8 cellular contexts compared by ENCODE assay signal in the genomic region with DNA sequence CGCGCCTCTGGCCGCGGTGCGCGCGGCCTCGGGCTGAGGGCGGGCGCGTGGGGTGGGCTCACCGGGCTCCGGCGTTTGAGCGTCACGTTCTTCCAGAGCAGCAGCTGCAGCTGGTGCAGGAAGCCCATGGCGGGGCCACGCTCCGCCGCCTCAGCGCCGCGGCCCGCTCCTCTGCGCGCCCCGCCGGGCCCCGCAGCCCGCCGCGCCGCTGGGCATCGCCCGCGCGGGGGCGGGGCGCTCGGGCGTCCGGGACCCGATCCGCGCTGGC. TPM values are rescaled to one million over a fixed set of nuclear protein-coding genes. Genes with fewer than 3 reads are reported as not detected.
A peak's percentile ranks its signal among the peaks of the same experiment; 100 is the strongest.
DNase-seq lines count a peak whose midpoint lies in the region; ATAC-seq and TF ChIP-seq lines count a peak whose summit lies in the region.

A gene with protein sequence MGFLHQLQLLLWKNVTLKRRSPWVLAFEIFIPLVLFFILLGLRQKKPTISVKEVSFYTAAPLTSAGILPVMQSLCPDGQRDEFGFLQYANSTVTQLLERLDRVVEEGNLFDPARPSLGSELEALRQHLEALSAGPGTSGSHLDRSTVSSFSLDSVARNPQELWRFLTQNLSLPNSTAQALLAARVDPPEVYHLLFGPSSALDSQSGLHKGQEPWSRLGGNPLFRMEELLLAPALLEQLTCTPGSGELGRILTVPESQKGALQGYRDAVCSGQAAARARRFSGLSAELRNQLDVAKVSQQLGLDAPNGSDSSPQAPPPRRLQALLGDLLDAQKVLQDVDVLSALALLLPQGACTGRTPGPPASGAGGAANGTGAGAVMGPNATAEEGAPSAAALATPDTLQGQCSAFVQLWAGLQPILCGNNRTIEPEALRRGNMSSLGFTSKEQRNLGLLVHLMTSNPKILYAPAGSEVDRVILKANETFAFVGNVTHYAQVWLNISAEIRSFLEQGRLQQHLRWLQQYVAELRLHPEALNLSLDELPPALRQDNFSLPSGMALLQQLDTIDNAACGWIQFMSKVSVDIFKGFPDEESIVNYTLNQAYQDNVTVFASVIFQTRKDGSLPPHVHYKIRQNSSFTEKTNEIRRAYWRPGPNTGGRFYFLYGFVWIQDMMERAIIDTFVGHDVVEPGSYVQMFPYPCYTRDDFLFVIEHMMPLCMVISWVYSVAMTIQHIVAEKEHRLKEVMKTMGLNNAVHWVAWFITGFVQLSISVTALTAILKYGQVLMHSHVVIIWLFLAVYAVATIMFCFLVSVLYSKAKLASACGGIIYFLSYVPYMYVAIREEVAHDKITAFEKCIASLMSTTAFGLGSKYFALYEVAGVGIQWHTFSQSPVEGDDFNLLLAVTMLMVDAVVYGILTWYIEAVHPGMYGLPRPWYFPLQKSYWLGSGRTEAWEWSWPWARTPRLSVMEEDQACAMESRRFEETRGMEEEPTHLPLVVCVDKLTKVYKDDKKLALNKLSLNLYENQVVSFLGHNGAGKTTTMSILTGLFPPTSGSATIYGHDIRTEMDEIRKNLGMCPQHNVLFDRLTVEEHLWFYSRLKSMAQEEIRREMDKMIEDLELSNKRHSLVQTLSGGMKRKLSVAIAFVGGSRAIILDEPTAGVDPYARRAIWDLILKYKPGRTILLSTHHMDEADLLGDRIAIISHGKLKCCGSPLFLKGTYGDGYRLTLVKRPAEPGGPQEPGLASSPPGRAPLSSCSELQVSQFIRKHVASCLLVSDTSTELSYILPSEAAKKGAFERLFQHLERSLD (N-terminal part only) (minus strand): TSS at position 225 of the 268 bp plus-strand sequence. CDS start 97 bp downstream, at position 128.

- H3K27ac ChIP-seq in SU-DHL-6 (ENCODE audit: low read depth, low read length): no peak within 1 kb of the TSS

- no peaks in the 10 kb centered on the region for H3K27me3 ChIP-seq in SU-DHL-6 (ENCODE audit: low read length)

- H3F3A ChIP-seq in SU-DHL-6 (ENCODE audit: insufficient read depth): no peaks in the 10 kb centered on the region

- no peaks in the 10 kb centered on the region for H3K9me3 ChIP-seq in SU-DHL-6 (ENCODE audit: insufficient read depth, low read length)

- peak within 1 kb of the TSS; percentile 54; the same call in 1 of the 2 replicates for H3K9ac ChIP-seq in SU-DHL-6 (ENCODE audit: low read length)

- H2AFZ ChIP-seq in SU-DHL-6 (ENCODE audit: low read depth, low read length, severe bottlenecking): peak within 1 kb of the TSS; percentile 59

- H3K9me2 ChIP-seq in SU-DHL-6 (replicated peaks; ENCODE audit: insufficient read depth, low read length): no peaks in the 10 kb centered on the region

- peak within 1 kb of the TSS; percentile 85 for H3K4me2 ChIP-seq in SU-DHL-6 (ENCODE audit: low read depth, low read length, poor library complexity, severe bottlenecking)

- H3K4me3 ChIP-seq in GM12875 (ENCODE audit: low read depth, low read length): peak within 1 kb of the TSS; percentile 43
- H3K4me3 ChIP-seq in SU-DHL-6 (ENCODE audit: insufficient read depth, low read length, poor library complexity, severe bottlenecking): peak within 1 kb of the TSS; percentile 54
- H3K4me3 ChIP-seq in fibroblast of the aortic adventitia (ENCODE audit: low read depth, low read length): peak within 1 kb of the TSS; percentile 68

- no peaks in the 10 kb centered on the region for H3K36me3 ChIP-seq in SU-DHL-6 (ENCODE audit: low read length)

- H3K79me2 ChIP-seq in SU-DHL-6 (ENCODE audit: insufficient read depth, low read length): no peaks in the 10 kb centered on the region

- no peak for ATAC-seq in omental fat pad (ENCODE audit: low FRiP score)

- TF ChIP-seq CTCF in GM12875 (IDR thresholded peaks at IDR 0.05; ENCODE audit: borderline replicate concordance, insufficient read depth, low read depth, low read length) (no peak), SU-DHL-6 (IDR thresholded peaks at IDR 0.05; ENCODE audit: insufficient read depth, low read length, poor library complexity, severe bottlenecking) (no peak), fibroblast of the aortic adventitia (IDR thresholded peaks at IDR 0.05; ENCODE audit: insufficient read depth, low read length) (no peak), omental fat pad (IDR thresholded peaks at IDR 0.05) (no peak)

- no peak for DNase-seq in fibroblast of the aortic adventitia (ENCODE audit: low read depth)
- DNase-seq in omental fat pad (ENCODE audit: low spot score): no peak
- no peak for DNase-seq in NCI-H2029 treated with DMSO at 0.1 percent for 48 hours (lab: John Stamatoyannopoulos, UW)
- DNase-seq in stimulated activated naive CD4-positive, alpha-beta T cell treated with Interleukin-2 at 50 U/mL for 16 hours (lab: John Stamatoyannopoulos, UW): no peak
- no peak for DNase-seq in GM19240 (ENCODE audit: insufficient read length, low spot score)
- DNase-seq in kidney tubule cell (ENCODE audit: low spot score): no peak

- H4K20me1 ChIP-seq in SU-DHL-6 (ENCODE audit: low read depth, low read length): no peaks in the 10 kb centered on the region

RNA-seq across cellular contexts. Expression of the gene that starts here (rescaled TPM):
- 21.0 and 25.0 TPM in 2 replicates for total RNA-seq in fibroblast of the aortic adventitia (ENCODE audit: low replicate concordance)
- 10 to 100 TPM; 15.4 to 31.5 (median 25.9) TPM for total RNA-seq in omental fat pad
